Comparison of ENCODE assay signal across 1 cellular context in the genomic region with DNA sequence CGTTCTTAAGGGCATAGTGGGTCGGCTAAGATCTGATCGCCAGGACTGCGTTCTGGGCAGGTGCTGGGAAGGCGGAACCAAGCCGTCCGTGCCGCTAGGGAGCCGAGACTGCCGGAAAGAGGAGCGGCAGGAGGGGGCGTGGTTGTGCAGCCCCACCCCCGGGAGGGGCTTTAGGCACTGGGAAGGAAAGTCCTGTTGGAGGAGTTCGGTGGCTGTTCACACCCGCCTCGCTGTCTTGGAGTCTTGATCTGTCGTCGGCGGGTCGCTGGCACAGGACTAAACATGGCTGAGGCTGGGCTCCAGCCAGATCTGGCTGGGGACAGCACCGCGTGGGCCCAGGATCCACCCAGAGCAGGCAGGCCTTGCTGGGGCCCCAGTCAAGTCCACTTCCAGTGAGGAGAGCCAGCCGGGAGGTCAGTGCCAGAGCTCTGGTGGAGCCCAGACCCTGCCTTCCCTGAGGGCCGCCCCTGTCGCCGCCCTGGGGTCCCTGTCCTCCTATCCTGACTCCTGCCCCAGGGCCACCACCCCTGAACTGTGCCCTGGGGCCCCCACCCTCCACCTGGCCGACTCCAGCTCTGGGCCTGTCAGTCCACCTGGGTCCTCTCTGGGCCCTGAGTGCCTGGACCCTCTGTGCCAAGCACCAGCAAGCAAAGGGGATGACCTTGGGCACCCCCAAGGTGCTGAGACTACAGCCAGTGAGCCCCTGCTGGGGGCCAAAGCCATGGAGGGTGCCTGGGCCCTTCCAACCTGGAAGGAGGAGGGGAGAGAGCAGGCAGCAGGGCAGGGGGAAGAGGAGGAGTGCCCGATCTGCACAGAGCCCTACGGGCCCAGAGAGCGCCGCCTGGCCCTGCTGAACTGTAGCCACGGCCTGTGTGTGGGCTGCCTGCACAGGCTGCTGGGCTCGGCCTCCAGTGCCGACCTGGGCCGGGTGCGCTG.
TF ChIP-seq lines count a peak whose summit lies in the region.

No MANE protein-coding gene starts in this region.

TF ChIP-seq in HepG2, 621 proteins besides CTCF, POLR2A, EP300 and RAD21 (continued from another document and continues in another):
- TF ChIP-seq ZBTB40 (IDR thresholded peaks at IDR 0.05) (no peak), ZBTB40 (CRISPR knock-in tag; IDR thresholded peaks at IDR 0.05) (0 out of 2 replicates have a peak, but pooled peaks have one; percentile 12), ZFX (CRISPR knock-in tag; IDR thresholded peaks at IDR 0.05; ENCODE audit: low read depth) (peak; percentile 65), ZNF83 (CRISPR knock-in tag; IDR thresholded peaks at IDR 0.05; ENCODE audit: borderline replicate concordance) (no peak), SNAI1 (CRISPR knock-in tag; IDR thresholded peaks at IDR 0.05; ENCODE audit: borderline replicate concordance) (0 out of 2 replicates have a peak, but pooled peaks have one; percentile 64), NFE2L2 (IDR thresholded peaks at IDR 0.05; ENCODE audit: low read length) (no peak), POLR2G (IDR thresholded peaks at IDR 0.05; ENCODE audit: low read depth, low read length) (peak; percentile 78), FOXK1 (CRISPR knock-in tag; IDR thresholded peaks at IDR 0.05; ENCODE audit: borderline replicate concordance, low read depth) (no peak; the same call in 1 of the 2 replicates), CCDC6 (CRISPR knock-in tag; IDR thresholded peaks at IDR 0.05) (peak; percentile 58; the same call in 1 of the 2 replicates), SOX13 (IDR thresholded peaks at IDR 0.05) (no peak), SOX13 (CRISPR knock-in tag; conservative IDR thresholded peaks at IDR 0.05 in 1 of 2, IDR thresholded peaks at IDR 0.05 in 1 of 2) (0 out of 4 replicates have a peak, but pooled peaks of 1 of the 2 experiments have one; percentile 22), GATAD1 (CRISPR knock-in tag; IDR thresholded peaks at IDR 0.05) (peak; percentile 74), ZNF552 (CRISPR knock-in tag; IDR thresholded peaks at IDR 0.05; ENCODE audit: borderline replicate concordance) (no peak), ZNF30 (CRISPR knock-in tag; IDR thresholded peaks at IDR 0.05) (no peak), DDIT3 (CRISPR knock-in tag; IDR thresholded peaks at IDR 0.05) (no peak), ZNF446 (CRISPR knock-in tag; IDR thresholded peaks at IDR 0.05) (0 out of 2 replicates have a peak, but pooled peaks have one; percentile 21), PCBP1 (IDR thresholded peaks at IDR 0.05; ENCODE audit: borderline replicate concordance, low read depth, low read length) (no peak), ESRRA (CRISPR knock-in tag; IDR thresholded peaks at IDR 0.05; ENCODE audit: low read depth) (no peak), ZNF547 (CRISPR knock-in tag; IDR thresholded peaks at IDR 0.05) (peak; percentile 71), HOXA3 (CRISPR knock-in tag; IDR thresholded peaks at IDR 0.05) (peak; percentile 49; the same call in 1 of the 2 replicates), ZNF33A (CRISPR knock-in tag; IDR thresholded peaks at IDR 0.05; ENCODE audit: borderline replicate concordance) (no peak), ZC3H4 (CRISPR knock-in tag; IDR thresholded peaks at IDR 0.05; ENCODE audit: borderline replicate concordance) (no peak), ZSCAN12 (CRISPR knock-in tag; IDR thresholded peaks at IDR 0.05) (no peak), SOX5 (CRISPR knock-in tag; IDR thresholded peaks at IDR 0.05; ENCODE audit: borderline replicate concordance) (peak; percentile 34; the same call in 1 of the 2 replicates), ZNF121 (CRISPR knock-in tag; IDR thresholded peaks at IDR 0.05) (no peak), RFX3 (CRISPR knock-in tag; IDR thresholded peaks at IDR 0.05) (no peak), ZBTB42 (CRISPR knock-in tag; IDR thresholded peaks at IDR 0.05) (no peak), ZSCAN25 (CRISPR knock-in tag; IDR thresholded peaks at IDR 0.05) (peak; percentile 54; the same call in 1 of the 2 replicates), POLR2AphosphoS5 (IDR thresholded peaks at IDR 0.05; ENCODE audit: low read depth, low read length) (peak; percentile 86), PHF20 (CRISPR knock-in tag; IDR thresholded peaks at IDR 0.05) (peak; percentile 60), ZBTB20 (CRISPR knock-in tag; IDR thresholded peaks at IDR 0.05; ENCODE audit: borderline replicate concordance, low read depth) (peak; percentile 24; the same call in 1 of the 2 replicates), U2AF1 (optimal IDR thresholded peaks at IDR 0.05; ENCODE audit: low read depth, low read length) (no peak), POGZ (CRISPR knock-in tag; IDR thresholded peaks at IDR 0.05) (no peak), ZSCAN21 (CRISPR knock-in tag; IDR thresholded peaks at IDR 0.05; ENCODE audit: borderline replicate concordance) (peak; percentile 51; the same call in 1 of the 2 replicates), GZF1 (CRISPR knock-in tag; IDR thresholded peaks at IDR 0.05) (no peak), TFAP4 (IDR thresholded peaks at IDR 0.05; ENCODE audit: borderline replicate concordance, low read depth) (peak; percentile 11; the same call in 1 of the 2 replicates), SSRP1 (CRISPR knock-in tag; IDR thresholded peaks at IDR 0.05) (peak; percentile 38; the same call in 1 of the 2 replicates), ELF3 (CRISPR knock-in tag; IDR thresholded peaks at IDR 0.05) (peak; percentile 58; the same call in 1 of the 2 replicates), ZBTB38 (CRISPR knock-in tag; IDR thresholded peaks at IDR 0.05) (no peak), KLF12 (CRISPR knock-in tag; IDR thresholded peaks at IDR 0.05; ENCODE audit: borderline replicate concordance) (peak; percentile 86)
- TF ChIP-seq, protein P1, sequence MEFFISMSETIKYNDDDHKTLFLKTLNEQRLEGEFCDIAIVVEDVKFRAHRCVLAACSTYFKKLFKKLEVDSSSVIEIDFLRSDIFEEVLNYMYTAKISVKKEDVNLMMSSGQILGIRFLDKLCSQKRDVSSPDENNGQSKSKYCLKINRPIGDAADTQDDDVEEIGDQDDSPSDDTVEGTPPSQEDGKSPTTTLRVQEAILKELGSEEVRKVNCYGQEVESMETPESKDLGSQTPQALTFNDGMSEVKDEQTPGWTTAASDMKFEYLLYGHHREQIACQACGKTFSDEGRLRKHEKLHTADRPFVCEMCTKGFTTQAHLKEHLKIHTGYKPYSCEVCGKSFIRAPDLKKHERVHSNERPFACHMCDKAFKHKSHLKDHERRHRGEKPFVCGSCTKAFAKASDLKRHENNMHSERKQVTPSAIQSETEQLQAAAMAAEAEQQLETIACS (CRISPR knock-in tag; IDR thresholded peaks at IDR 0.05), result no peak
- TF ChIP-seq, protein P2, sequence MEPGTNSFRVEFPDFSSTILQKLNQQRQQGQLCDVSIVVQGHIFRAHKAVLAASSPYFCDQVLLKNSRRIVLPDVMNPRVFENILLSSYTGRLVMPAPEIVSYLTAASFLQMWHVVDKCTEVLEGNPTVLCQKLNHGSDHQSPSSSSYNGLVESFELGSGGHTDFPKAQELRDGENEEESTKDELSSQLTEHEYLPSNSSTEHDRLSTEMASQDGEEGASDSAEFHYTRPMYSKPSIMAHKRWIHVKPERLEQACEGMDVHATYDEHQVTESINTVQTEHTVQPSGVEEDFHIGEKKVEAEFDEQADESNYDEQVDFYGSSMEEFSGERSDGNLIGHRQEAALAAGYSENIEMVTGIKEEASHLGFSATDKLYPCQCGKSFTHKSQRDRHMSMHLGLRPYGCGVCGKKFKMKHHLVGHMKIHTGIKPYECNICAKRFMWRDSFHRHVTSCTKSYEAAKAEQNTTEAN (CRISPR knock-in tag; conservative IDR thresholded peaks at IDR 0.05), result no peak
- TF ChIP-seq, protein P3, sequence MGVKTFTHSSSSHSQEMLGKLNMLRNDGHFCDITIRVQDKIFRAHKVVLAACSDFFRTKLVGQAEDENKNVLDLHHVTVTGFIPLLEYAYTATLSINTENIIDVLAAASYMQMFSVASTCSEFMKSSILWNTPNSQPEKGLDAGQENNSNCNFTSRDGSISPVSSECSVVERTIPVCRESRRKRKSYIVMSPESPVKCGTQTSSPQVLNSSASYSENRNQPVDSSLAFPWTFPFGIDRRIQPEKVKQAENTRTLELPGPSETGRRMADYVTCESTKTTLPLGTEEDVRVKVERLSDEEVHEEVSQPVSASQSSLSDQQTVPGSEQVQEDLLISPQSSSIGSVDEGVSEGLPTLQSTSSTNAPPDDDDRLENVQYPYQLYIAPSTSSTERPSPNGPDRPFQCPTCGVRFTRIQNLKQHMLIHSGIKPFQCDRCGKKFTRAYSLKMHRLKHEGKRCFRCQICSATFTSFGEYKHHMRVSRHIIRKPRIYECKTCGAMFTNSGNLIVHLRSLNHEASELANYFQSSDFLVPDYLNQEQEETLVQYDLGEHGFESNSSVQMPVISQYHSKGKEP (CRISPR knock-in tag; IDR thresholded peaks at IDR 0.05), result no peak
